In the genomic region with DNA sequence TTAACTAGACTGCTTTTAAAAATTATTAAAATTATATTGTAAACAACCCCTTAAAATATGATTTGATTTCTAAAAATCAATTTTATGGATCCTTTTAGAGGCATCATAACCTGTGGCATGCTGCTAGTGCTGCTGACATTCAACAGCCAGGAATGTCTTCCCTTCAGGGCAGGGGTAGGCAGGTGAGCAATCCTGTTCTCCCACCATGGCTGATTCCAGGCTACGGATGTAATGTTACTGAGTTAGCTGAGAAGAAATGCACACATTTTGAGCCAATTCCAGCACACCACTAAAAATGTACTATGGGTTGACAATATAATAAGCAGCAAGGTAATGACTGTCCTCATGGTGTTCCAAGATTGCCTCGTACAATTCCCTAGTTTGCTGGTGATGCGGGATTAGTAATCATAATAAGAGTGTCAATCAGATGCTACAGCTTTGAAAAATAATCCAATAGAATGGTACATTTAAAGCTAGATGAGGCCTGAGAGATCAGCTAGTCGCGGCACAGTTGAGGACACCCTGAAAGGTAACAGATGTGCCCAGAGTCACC, we compare ENCODE assay signal across 22 cellular contexts.
A peak's percentile ranks its signal among the peaks of the same experiment; 100 is the strongest.
DNase-seq lines count a peak whose midpoint lies in the region; ATAC-seq and TF ChIP-seq lines count a peak whose summit lies in the region.
"Had no signal": no experiment of that assay in that cellular context is flagged by ENCODE, and none has a peak within 500 bp of the region (broad histone marks: within the 10 kb centered on the region; RNA-seq: fewer than 3 reads in every experiment).

No MANE protein-coding gene starts in this region.

- H3K9me3 Mint-ChIP-seq in type B pancreatic cell, result no peaks in the 10 kb centered on the region

- TF ChIP-seq CTCF in RWPE1 (conservative IDR thresholded peaks at IDR 0.05; ENCODE audit: low read depth), result no peak
- TF ChIP-seq CTCF in type B pancreatic cell (conservative IDR thresholded peaks at IDR 0.05), result no peak

- H3K27ac ChIP-seq in RWPE1, result no peak overlapping the region
- H3K27ac ChIP-seq: KMS-11, SK-N-MC had no signal

- peaks cover 41% of the 10 kb centered on the region for H3K4me1 Mint-ChIP-seq in type B pancreatic cell (ENCODE audit: unreplicated experiment)

- H3K27me3 Mint-ChIP-seq in type B pancreatic cell, result no peaks in the 10 kb centered on the region

- POLR2A ChIA-PET in RWPE1 (lab: Yijun Ruan, JAX; ENCODE audit: low non-redundant PET), result no interaction called here

- H3K4me3 Mint-ChIP-seq in type B pancreatic cell, result no peak overlapping the region

- CTCF ChIA-PET in RWPE1 (lab: Yijun Ruan, JAX), result no interaction called here

- ATAC-seq in GM21367 (IDR thresholded peaks at IDR 0.05; ENCODE audit: unreplicated experiment), result no peak
- ATAC-seq: HCT116 had no signal

- H3K36me3 Mint-ChIP-seq in type B pancreatic cell, result no peaks in the 10 kb centered on the region

- peak overlapping the region; percentile 92 for H3K27ac Mint-ChIP-seq in type B pancreatic cell

- DNase-seq in HPDE6-E6E7 (ENCODE audit: extremely low spot score), result peak; percentile 16
- DNase-seq in RWPE1 (ENCODE audit: low spot score), result peak; percentile 36
- DNase-seq in islet precursor cell, result peak; percentile 75
- DNase-seq in type B pancreatic cell (ENCODE audit: extremely low spot score, unreplicated experiment), result no peak
- DNase-seq in activated naive CD4-positive, alpha-beta T cell treated with Interleukin-2 at 50 U/mL for 16 hours, result no peak
- no peak for DNase-seq in activated CD4-positive, alpha-beta T cell treated with anti-CD3 and anti-CD28 coated beads, Interleukin-2, amount 50 U/mL, for 48 hours
- DNase-seq: Calu3, DMS153, DND-41, IMR-90, NCI-H1092, NCI-H1417 treated with DMSO at 0.1 percent for 48 hours, NCI-H1694 treated with DMSO at 0.1 percent for 48 hours, NCI-H2081, NCI-H524, NCI-H748 treated with DMSO at 0.1 percent for 48 hours, RPMI8226, SIG-M5 had no signal

Comparison
In these comparisons a context has a peak if more than half of its experiments do, and no peak if none do; other contexts are left out.
1. DNase-seq: peak in HPDE6-E6E7 (single experiment), RWPE1 (single experiment) and islet precursor cell (single experiment); none in type B pancreatic cell (single experiment), activated naive CD4-positive, alpha-beta T cell treated with Interleukin-2 at 50 U/mL for 16 hours (single experiment) and activated CD4-positive, alpha-beta T cell treated with anti-CD3 and anti-CD28 coated beads, Interleukin-2, amount 50 U/mL, for 48 hours (0 of 2).